Comparison of ENCODE assay signal across 7 cellular contexts in the genomic region with DNA sequence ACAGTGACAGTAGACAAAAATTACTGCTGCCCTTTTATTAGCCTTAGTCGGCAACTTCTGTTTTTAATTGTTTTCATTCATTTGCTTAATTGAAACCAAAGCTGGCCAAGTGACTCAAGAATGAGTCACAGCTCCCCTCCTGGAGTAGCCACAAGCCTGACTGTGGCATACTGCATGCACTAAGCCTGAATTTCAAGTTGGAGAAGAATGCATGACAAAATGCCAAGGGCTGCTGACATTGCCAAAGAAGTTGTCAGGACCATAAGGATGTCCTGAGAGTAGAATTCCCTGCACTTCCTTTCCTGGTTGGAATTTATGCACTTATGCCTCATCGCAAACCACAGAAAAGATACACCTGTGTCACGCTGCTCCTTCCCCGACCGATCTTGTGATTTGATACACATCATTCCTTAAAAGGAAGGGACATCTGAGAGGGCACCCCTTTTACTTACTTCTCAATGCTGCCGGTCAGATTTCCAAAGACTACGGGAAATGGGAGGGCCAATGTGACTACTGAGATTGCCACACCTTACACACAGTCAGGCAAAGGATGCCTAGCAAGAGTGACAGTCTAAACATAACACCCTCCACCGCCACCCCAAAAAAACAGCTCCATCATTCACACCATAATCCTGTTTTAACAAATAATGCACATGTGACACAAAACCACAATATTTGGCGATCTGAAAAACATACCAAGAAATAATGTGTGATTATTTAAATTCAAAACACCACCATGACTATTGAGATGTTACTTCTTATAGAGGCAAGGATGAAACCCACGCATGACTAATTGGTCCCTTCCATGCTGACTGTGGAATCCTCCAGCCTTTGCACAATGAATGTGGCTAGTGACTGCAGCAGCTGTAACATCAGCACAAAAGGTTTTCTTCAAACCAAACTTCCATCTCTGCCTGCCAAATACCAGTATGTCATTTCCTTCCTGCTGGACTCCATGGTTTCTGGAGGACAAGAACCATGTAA. TPM values are rescaled to one million over a fixed set of nuclear protein-coding genes. Genes with fewer than 3 reads are reported as not detected.
A peak's percentile ranks its signal among the peaks of the same experiment; 100 is the strongest.
DNase-seq lines count a peak whose midpoint lies in the region; ATAC-seq, FAIRE-seq and TF ChIP-seq lines count a peak whose summit lies in the region.

No MANE protein-coding gene starts in this region.

- no peaks in the 10 kb centered on the region for H3K36me3 ChIP-seq in adrenal gland (replicated peaks in 1 of 2)
- no peaks in the 10 kb centered on the region for H3K36me3 ChIP-seq in iPS DF 6.9 (ENCODE audit: control insufficient read depth, insufficient read depth, low read length)

- peak; percentile 32 for ATAC-seq in GM18508 (IDR thresholded peaks at IDR 0.05; ENCODE audit: insufficient read depth, unreplicated experiment)
- peak; percentile 33 for ATAC-seq in HG03039 (IDR thresholded peaks at IDR 0.05; ENCODE audit: unreplicated experiment)

- 54 to 62% (median 60%) methylated on average over 10 of the region's 10 CpGs for WGBS in adrenal gland, 4 donors
- WGBS in iPS DF 6.9 (ENCODE audit: insufficient coverage, insufficient read length) = no CpG with 5 or more reads among the region's 10 CpGs

- FAIRE-seq in RCC 7860 (lab: Jason Lieb, UNC) = peak; percentile 90

- TF ChIP-seq CTCF in adrenal gland (IDR thresholded peaks at IDR 0.05) = no peak

- H3K9me3 ChIP-seq in adrenal gland (replicated peaks in 1 of 3) (no peaks in the 10 kb centered on the region), iPS DF 6.9 (ENCODE audit: control insufficient read depth, insufficient read depth, low read length) (no peaks in the 10 kb centered on the region)

- TF ChIP-seq POLR2A in adrenal gland (IDR thresholded peaks at IDR 0.05) = no peak

- peaks cover 0 to 13% of the 10 kb centered on the region in 2 donors for H3K4me1 ChIP-seq in adrenal gland (replicated peaks in 1 of 2)
- peaks cover 3% of the 10 kb centered on the region; the same call in 1 of the 2 replicates for H3K4me1 ChIP-seq in iPS DF 6.9 (ENCODE audit: control insufficient read depth, insufficient read depth, low read length)

- H3K27ac ChIP-seq in adrenal gland = peak overlapping the region in 1 of 5 donors; percentile 70
- no peak overlapping the region for H3K27ac ChIP-seq in iPS DF 6.9 (ENCODE audit: low read length)

- H3K27me3 ChIP-seq in adrenal gland (no peaks in the 10 kb centered on the region), iPS DF 6.9 (ENCODE audit: control insufficient read depth, insufficient read depth, low read length) (no peaks in the 10 kb centered on the region)

- H3K4me3 ChIP-seq in adrenal gland (no peak overlapping the region), iPS DF 6.9 (ENCODE audit: low read length) (no peak overlapping the region)

- DNase-seq in RCC 7860 (ENCODE audit: low spot score) = peak; percentile 89
- peak; percentile 24 to 74 (median 55) for DNase-seq in adrenal gland
- peak; percentile 55 for DNase-seq in iPS DF 6.9 (ENCODE audit: low read depth, low spot score)
- peak; percentile 58 for DNase-seq in stimulated activated CD8-positive, alpha-beta memory T cell treated with anti-CD3 and anti-CD28 coated beads, Interleukin-4, amount 100 ng/mL, for 48 hours
- DNase-seq in NCI-H748 treated with DMSO at 0.1 percent for 48 hours (lab: John Stamatoyannopoulos, UW) = no peak

- intact Hi-C loops in adrenal gland (cut with DNase I) = no loop called here

RNA-seq across cellular contexts. Expression of gene VAV3, which starts 28.2 kb away (rescaled TPM):
- 1 to 10 TPM; 2.3 to 8.5 (median 4.8) TPM for total RNA-seq in adrenal gland
- 1 to 10 TPM; 1.1 to 2.2 (median 1.7) TPM for polyA plus RNA-seq in adrenal gland
